In the genomic region with DNA sequence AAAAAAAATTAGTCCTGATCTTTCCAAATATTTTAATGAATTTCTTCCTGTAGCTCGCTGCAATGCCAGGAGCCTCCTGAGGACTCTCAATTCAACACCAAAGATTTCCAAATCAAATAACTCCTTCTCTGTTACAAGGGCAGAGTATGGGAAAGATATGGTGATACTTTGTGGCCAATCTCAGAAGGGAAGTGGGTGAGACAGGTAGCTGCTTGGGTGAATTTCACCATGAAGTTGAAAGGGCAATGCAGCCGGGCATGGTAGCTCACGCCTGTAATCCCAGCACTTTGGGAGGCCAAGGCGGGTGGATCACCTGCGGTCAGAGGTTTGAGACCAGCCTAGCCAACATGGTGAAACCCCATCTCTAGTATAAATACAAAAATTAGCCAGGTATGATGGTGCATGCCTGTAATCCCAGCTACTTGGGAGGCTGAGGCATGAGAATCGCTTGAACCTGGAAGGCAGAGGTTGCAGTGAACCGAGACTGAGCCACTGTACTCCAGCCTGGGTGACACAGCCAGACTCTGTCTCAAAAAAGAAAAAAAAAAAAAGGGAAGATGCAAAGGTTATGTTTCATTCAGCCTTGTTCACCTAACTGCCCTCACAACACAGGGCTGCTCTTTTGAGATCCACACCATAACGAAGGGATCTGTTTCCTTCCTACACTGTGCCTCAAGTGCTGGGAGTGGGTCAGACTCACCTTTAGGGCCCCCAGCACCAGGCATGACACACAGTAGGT, we compare ENCODE assay signal across 20 cellular contexts.
"Had no signal": no experiment of that assay in that cellular context is flagged by ENCODE, and none has a peak within 500 bp of the region (broad histone marks: within the 10 kb centered on the region; RNA-seq: fewer than 3 reads in every experiment).

No MANE protein-coding gene starts in this region.

- H3K27me3 ChIP-seq: brain microvascular endothelial cell, tibial artery had no signal

- H3K4me1 ChIP-seq: left lung had no signal

- FAIRE-seq: endometrium, kidney, urothelium cell line had no signal

- H3K4me3 ChIP-seq: coronary artery, left lung, tibial artery had no signal

- H3K9me3 ChIP-seq: left lung, tibial artery had no signal

- DNase-seq: activated B cell treated with CpG ODN at 0.5 μM for 24 hours; activated CD4-positive, alpha-beta memory T cell treated with anti-CD3 and anti-CD28 coated beads, Interleukin-2, amount 10 ng/mL, durations not matched to agents 7 days and 5 days; activated CD4-positive, alpha-beta T cell treated with anti-CD3 and anti-CD28 coated beads for 48 hours; activated CD8-positive, alpha-beta memory T cell treated with anti-CD3 and anti-CD28 coated beads, Interleukin-2, amount 10 ng/mL, durations not matched to agents 7 days and 5 days; activated naive CD4-positive, alpha-beta T cell; activated T-cell treated with anti-CD3 and anti-CD28 coated beads, Interleukin-2, amount 50 U/mL, for 1 hour; brain microvascular endothelial cell; erythroblast; foreskin melanocyte; kidney; left lung; occipital lobe; stimulated activated CD4-positive, alpha-beta T cell treated with anti-CD3 and anti-CD28 coated beads, Interleukin-12 subunit alpha, Interleukin-12 subunit beta, amount 100 ng/mL, for 4 hours; stimulated activated CD4-positive, alpha-beta T cell treated with anti-CD3 and anti-CD28 coated beads, Interleukin-1b, Interleukin-23, amount 100 ng/mL, for 48 hours; stimulated activated CD8-positive, alpha-beta memory T cell treated with anti-CD3 and anti-CD28 coated beads, Interleukin-4, amount 100 ng/mL, for 48 hours; stimulated activated naive CD8-positive, alpha-beta T cell treated with anti-CD3 and anti-CD28 coated beads, Interleukin-15, Interleukin-2, amounts not matched to agents 100 U/mL and 50 U/mL, for 24 hours; tibial artery had no signal

- H3K36me3 ChIP-seq: brain microvascular endothelial cell, left lung had no signal

- H3K27ac ChIP-seq: brain microvascular endothelial cell, coronary artery, left lung, tibial artery had no signal
